ENCODE assay signal across 11 cellular contexts in the genomic region with DNA sequence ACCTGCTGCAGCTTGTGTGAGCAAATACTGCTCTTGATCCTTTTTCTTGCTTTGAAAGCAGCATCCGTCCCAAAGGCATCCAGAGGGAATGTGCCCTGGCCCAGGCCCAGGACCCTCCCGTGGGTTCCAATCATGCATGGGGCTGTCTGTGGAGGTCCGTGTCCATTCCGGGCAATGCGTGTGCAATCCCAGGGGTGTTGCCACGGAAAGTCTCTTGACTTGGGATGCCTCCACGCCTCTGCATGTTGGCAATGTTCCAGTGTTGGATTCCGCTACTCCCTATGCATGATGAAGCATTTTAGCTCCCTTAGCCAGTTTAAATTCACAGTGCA.
"Had no signal": no experiment of that assay in that cellular context is flagged by ENCODE, and none has a peak within 500 bp of the region (broad histone marks: within the 10 kb centered on the region; RNA-seq: fewer than 3 reads in every experiment).

No MANE protein-coding gene starts in this region.

- ATAC-seq: activated CD4-positive, alpha-beta T cell treated with anti-CD3 and anti-CD28 coated beads for 36 hours; activated naive CD8-positive, alpha-beta T cell treated with anti-CD3 and anti-CD28 coated beads, Interleukin-2, amount 50 U/mL, for 24 hours; left lung; stimulated activated memory B cell treated with anti-CD40 and anti-IgM and Interleukin-4, amounts not matched to agents 10 μg/mL and 1 μg/mL and 100 μg/mL, for 72 hours had no signal

- H3K4me1 ChIP-seq: gastrocnemius medialis, left lung, neural progenitor cell had no signal

- H3K4me1 Mint-ChIP-seq: activated CD4-positive, alpha-beta memory T cell treated with anti-CD3 and anti-CD28 coated beads, Interleukin-2, amount 10 ng/mL, durations not matched to agents 7 days and 5 days; activated CD4-positive, alpha-beta T cell treated with anti-CD3 and anti-CD28 coated beads for 36 hours; activated naive CD8-positive, alpha-beta T cell treated with anti-CD3 and anti-CD28 coated beads, Interleukin-2, amount 50 U/mL, for 24 hours; neural progenitor cell; stimulated activated memory B cell treated with anti-CD40 and anti-IgM and Interleukin-4, amounts not matched to agents 10 μg/mL and 1 μg/mL and 100 μg/mL, for 72 hours had no signal

- DNase-seq: activated CD4-positive, alpha-beta memory T cell treated with anti-CD3 and anti-CD28 coated beads, Interleukin-2, amount 10 ng/mL, durations not matched to agents 7 days and 5 days; activated CD4-positive, alpha-beta T cell treated with anti-CD3 and anti-CD28 coated beads for 36 hours; activated naive CD4-positive, alpha-beta T cell treated with Interleukin-2 at 50 U/mL for 16 hours; activated naive CD8-positive, alpha-beta T cell treated with anti-CD3 and anti-CD28 coated beads, Interleukin-2, amount 50 U/mL, for 24 hours; effector CD4-positive, alpha-beta T cell; left lung; T1000 had no signal

- H3K4me3 Mint-ChIP-seq: activated CD4-positive, alpha-beta memory T cell treated with anti-CD3 and anti-CD28 coated beads, Interleukin-2, amount 10 ng/mL, durations not matched to agents 7 days and 5 days; activated CD4-positive, alpha-beta T cell treated with anti-CD3 and anti-CD28 coated beads for 36 hours; activated naive CD8-positive, alpha-beta T cell treated with anti-CD3 and anti-CD28 coated beads, Interleukin-2, amount 50 U/mL, for 24 hours; stimulated activated memory B cell treated with anti-CD40 and anti-IgM and Interleukin-4, amounts not matched to agents 10 μg/mL and 1 μg/mL and 100 μg/mL, for 72 hours had no signal

- H3K27me3 Mint-ChIP-seq: activated CD4-positive, alpha-beta memory T cell treated with anti-CD3 and anti-CD28 coated beads, Interleukin-2, amount 10 ng/mL, durations not matched to agents 7 days and 5 days; activated CD4-positive, alpha-beta T cell treated with anti-CD3 and anti-CD28 coated beads for 36 hours; activated naive CD8-positive, alpha-beta T cell treated with anti-CD3 and anti-CD28 coated beads, Interleukin-2, amount 50 U/mL, for 24 hours; stimulated activated memory B cell treated with anti-CD40 and anti-IgM and Interleukin-4, amounts not matched to agents 10 μg/mL and 1 μg/mL and 100 μg/mL, for 72 hours had no signal

- H3K27ac ChIP-seq: gastrocnemius medialis, left lung, neural progenitor cell, VCaP had no signal

- H3K4me3 ChIP-seq: left lung, neural progenitor cell had no signal

- H3K27me3 ChIP-seq: gastrocnemius medialis, left lung, neural progenitor cell had no signal

- H3K27ac Mint-ChIP-seq: activated CD4-positive, alpha-beta memory T cell treated with anti-CD3 and anti-CD28 coated beads, Interleukin-2, amount 10 ng/mL, durations not matched to agents 7 days and 5 days; activated CD4-positive, alpha-beta T cell treated with anti-CD3 and anti-CD28 coated beads for 36 hours; activated naive CD8-positive, alpha-beta T cell treated with anti-CD3 and anti-CD28 coated beads, Interleukin-2, amount 50 U/mL, for 24 hours; neural progenitor cell; stimulated activated memory B cell treated with anti-CD40 and anti-IgM and Interleukin-4, amounts not matched to agents 10 μg/mL and 1 μg/mL and 100 μg/mL, for 72 hours had no signal
